In genomic region chr1:11617314-11617713, GRCh38 we compare ENCODE assay signal across 1 cellular context.
TF ChIP-seq lines count a peak whose summit lies in the region.

No MANE protein-coding gene starts in this region.

TF ChIP-seq in H1, 55 proteins besides CTCF, POLR2A, EP300 and RAD21:
- TF ChIP-seq BRCA1 (IDR thresholded peaks at IDR 0.05; ENCODE audit: low read depth, low read length) (no peak), POLR2AphosphoS5 (IDR thresholded peaks at IDR 0.05; ENCODE audit: low read depth, low read length) (no peak), USF2 (IDR thresholded peaks at IDR 0.05; ENCODE audit: low read length) (no peak), CREB1 (IDR thresholded peaks at IDR 0.05) (no peak), TAF1 (IDR thresholded peaks at IDR 0.05; ENCODE audit: low read depth, low read length) (no peak), JUND (IDR thresholded peaks at IDR 0.05; ENCODE audit: low read length) (no peak), TAF7 (optimal IDR thresholded peaks at IDR 0.05; ENCODE audit: borderline replicate concordance, low read depth, low read length) (no peak), E2F6 (IDR thresholded peaks at IDR 0.05) (no peak), SP4 (IDR thresholded peaks at IDR 0.05; ENCODE audit: low read length) (no peak), BACH1 (IDR thresholded peaks at IDR 0.05; ENCODE audit: low read length) (no peak), RBBP5 (IDR thresholded peaks at IDR 0.05; ENCODE audit: borderline replicate concordance, low read depth, low read length) (no peak), KDM4A (IDR thresholded peaks at IDR 0.05; ENCODE audit: low read depth, low read length, severe bottlenecking) (no peak), SIX5 (IDR thresholded peaks at IDR 0.05; ENCODE audit: low read depth, low read length) (no peak), TEAD4 (IDR thresholded peaks at IDR 0.05; ENCODE audit: low read depth, low read length) (no peak), JUN (IDR thresholded peaks at IDR 0.05; ENCODE audit: low read depth, low read length) (no peak), MAFK (IDR thresholded peaks at IDR 0.05; ENCODE audit: low read depth, low read length) (no peak), RXRA (IDR thresholded peaks at IDR 0.05; ENCODE audit: insufficient read depth, low read depth, low read length) (no peak), CTBP2 (IDR thresholded peaks at IDR 0.05; ENCODE audit: borderline replicate concordance, insufficient read depth, insufficient read length, low read length) (no peak), SIRT6 (IDR thresholded peaks at IDR 0.05; ENCODE audit: low read length) (no peak), GABPA (IDR thresholded peaks at IDR 0.05; ENCODE audit: borderline replicate concordance, insufficient read depth, low read length) (no peak)
